1 cellular context compared by ENCODE assay signal in the genomic region with DNA sequence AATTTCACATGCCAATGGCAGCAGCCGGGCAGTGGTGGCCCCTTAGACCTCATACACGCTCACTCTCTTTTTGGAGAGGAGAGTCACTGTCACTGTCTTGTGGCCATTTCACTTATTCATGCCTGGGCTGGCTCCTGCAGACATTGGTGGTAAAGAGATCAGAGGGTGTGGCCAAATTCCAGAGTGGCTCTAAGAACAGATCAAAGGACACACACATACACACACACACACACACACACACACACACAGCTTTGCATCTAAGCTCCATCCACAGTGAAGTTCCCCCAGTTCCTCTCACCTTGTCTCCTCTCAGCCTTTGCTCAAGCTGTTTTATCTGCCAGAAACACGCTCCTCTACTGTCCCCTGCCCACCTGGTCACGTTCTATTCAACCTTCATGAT.
TF ChIP-seq lines count a peak whose summit lies in the region.

No MANE protein-coding gene starts in this region.

TF ChIP-seq in HepG2, 621 proteins besides CTCF, POLR2A, EP300 and RAD21 (continued from another document and continues in another):
- TF ChIP-seq ZNF3 (CRISPR knock-in tag; IDR thresholded peaks at IDR 0.05) = no peak
- TF ChIP-seq, protein P1, sequence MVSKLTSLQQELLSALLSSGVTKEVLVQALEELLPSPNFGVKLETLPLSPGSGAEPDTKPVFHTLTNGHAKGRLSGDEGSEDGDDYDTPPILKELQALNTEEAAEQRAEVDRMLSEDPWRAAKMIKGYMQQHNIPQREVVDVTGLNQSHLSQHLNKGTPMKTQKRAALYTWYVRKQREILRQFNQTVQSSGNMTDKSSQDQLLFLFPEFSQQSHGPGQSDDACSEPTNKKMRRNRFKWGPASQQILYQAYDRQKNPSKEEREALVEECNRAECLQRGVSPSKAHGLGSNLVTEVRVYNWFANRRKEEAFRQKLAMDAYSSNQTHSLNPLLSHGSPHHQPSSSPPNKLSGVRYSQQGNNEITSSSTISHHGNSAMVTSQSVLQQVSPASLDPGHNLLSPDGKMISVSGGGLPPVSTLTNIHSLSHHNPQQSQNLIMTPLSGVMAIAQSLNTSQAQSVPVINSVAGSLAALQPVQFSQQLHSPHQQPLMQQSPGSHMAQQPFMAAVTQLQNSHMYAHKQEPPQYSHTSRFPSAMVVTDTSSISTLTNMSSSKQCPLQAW (CRISPR knock-in tag; IDR thresholded peaks at IDR 0.05) = no peak
- TF ChIP-seq ZC3H4 (CRISPR knock-in tag; IDR thresholded peaks at IDR 0.05; ENCODE audit: borderline replicate concordance) = no peak
- TF ChIP-seq RBM39 (IDR thresholded peaks at IDR 0.05; ENCODE audit: low read depth, low read length, poor library complexity, severe bottlenecking) = no peak
- TF ChIP-seq, protein P2, sequence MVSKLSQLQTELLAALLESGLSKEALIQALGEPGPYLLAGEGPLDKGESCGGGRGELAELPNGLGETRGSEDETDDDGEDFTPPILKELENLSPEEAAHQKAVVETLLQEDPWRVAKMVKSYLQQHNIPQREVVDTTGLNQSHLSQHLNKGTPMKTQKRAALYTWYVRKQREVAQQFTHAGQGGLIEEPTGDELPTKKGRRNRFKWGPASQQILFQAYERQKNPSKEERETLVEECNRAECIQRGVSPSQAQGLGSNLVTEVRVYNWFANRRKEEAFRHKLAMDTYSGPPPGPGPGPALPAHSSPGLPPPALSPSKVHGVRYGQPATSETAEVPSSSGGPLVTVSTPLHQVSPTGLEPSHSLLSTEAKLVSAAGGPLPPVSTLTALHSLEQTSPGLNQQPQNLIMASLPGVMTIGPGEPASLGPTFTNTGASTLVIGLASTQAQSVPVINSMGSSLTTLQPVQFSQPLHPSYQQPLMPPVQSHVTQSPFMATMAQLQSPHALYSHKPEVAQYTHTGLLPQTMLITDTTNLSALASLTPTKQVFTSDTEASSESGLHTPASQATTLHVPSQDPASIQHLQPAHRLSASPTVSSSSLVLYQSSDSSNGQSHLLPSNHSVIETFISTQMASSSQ (IDR thresholded peaks at IDR 0.05; ENCODE audit: low read depth) = no peak
- TF ChIP-seq, protein P2 (CRISPR knock-in tag; IDR thresholded peaks at IDR 0.05; ENCODE audit: borderline replicate concordance) = 0 out of 2 replicates have a peak, but pooled peaks have one; percentile 20
- no peak for TF ChIP-seq ZNF543 (CRISPR knock-in tag; IDR thresholded peaks at IDR 0.05)
- no peak for TF ChIP-seq MIER2 (CRISPR knock-in tag; IDR thresholded peaks at IDR 0.05)
- TF ChIP-seq ZNF652 (CRISPR knock-in tag; IDR thresholded peaks at IDR 0.05; ENCODE audit: borderline replicate concordance, low read depth) = no peak
- peak; percentile 53; the same call in 1 of the 2 replicates for TF ChIP-seq PITX1 (CRISPR knock-in tag; IDR thresholded peaks at IDR 0.05)
- TF ChIP-seq, protein P3, sequence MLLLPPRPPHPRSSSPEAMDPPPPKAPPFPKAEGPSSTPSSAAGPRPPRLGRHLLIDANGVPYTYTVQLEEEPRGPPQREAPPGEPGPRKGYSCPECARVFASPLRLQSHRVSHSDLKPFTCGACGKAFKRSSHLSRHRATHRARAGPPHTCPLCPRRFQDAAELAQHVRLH (CRISPR knock-in tag; IDR thresholded peaks at IDR 0.05; ENCODE audit: borderline replicate concordance, low read depth) = no peak
- peak; percentile 71 for TF ChIP-seq TCF7L2 (IDR thresholded peaks at IDR 0.05; ENCODE audit: low read depth, low read length)
- TF ChIP-seq ATAD3A (CRISPR knock-in tag; IDR thresholded peaks at IDR 0.05) = no peak
- no peak for TF ChIP-seq ARID2 (CRISPR knock-in tag; IDR thresholded peaks at IDR 0.05; ENCODE audit: borderline replicate concordance)
- no peak for TF ChIP-seq SUZ12 (IDR thresholded peaks at IDR 0.05; ENCODE audit: low read depth, low read length)
- TF ChIP-seq, protein P4, sequence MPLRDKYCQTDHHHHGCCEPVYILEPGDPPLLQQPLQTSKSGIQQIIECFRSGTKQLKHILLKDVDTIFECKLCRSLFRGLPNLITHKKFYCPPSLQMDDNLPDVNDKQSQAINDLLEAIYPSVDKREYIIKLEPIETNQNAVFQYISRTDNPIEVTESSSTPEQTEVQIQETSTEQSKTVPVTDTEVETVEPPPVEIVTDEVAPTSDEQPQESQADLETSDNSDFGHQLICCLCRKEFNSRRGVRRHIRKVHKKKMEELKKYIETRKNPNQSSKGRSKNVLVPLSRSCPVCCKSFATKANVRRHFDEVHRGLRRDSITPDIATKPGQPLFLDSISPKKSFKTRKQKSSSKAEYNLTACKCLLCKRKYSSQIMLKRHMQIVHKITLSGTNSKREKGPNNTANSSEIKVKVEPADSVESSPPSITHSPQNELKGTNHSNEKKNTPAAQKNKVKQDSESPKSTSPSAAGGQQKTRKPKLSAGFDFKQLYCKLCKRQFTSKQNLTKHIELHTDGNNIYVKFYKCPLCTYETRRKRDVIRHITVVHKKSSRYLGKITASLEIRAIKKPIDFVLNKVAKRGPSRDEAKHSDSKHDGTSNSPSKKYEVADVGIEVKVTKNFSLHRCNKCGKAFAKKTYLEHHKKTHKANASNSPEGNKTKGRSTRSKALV (CRISPR knock-in tag; IDR thresholded peaks at IDR 0.05) = no peak
- TF ChIP-seq, protein P5, sequence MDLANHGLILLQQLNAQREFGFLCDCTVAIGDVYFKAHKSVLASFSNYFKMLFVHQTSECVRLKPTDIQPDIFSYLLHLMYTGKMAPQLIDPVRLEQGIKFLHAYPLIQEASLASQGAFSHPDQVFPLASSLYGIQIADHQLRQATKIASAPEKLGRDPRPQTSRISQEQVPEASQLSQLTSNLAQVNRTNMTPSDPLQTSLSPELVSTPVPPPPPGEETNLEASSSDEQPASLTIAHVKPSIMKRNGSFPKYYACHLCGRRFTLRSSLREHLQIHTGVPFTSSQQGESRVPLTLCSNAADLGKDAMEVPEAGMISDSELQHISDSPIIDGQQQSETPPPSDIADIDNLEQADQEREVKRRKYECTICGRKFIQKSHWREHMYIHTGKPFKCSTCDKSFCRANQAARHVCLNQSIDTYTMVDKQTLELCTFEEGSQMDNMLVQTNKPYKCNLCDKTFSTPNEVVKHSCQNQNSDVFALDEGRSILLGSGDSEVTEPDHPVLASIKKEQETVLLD (CRISPR knock-in tag; IDR thresholded peaks at IDR 0.05; ENCODE audit: low read depth) = no peak
- TF ChIP-seq KAT7 (CRISPR knock-in tag; IDR thresholded peaks at IDR 0.05; ENCODE audit: borderline replicate concordance) = no peak
- TF ChIP-seq ZNF552 (CRISPR knock-in tag; IDR thresholded peaks at IDR 0.05; ENCODE audit: borderline replicate concordance) = no peak
- no peak for TF ChIP-seq PHF21A (CRISPR knock-in tag; IDR thresholded peaks at IDR 0.05)
- TF ChIP-seq, protein P6, sequence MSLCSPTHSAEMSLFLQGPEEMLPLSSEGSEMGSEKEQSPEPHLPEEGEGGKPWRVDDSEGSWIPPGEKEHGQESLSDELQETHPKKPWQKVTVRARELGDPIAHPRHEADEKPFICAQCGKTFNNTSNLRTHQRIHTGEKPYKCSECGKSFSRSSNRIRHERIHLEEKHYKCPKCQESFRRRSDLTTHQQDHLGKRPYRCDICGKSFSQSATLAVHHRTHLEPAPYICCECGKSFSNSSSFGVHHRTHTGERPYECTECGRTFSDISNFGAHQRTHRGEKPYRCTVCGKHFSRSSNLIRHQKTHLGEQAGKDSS (CRISPR knock-in tag; IDR thresholded peaks at IDR 0.05; ENCODE audit: borderline replicate concordance, low read depth) = no peak
- no peak for TF ChIP-seq ZNF530 (CRISPR knock-in tag; IDR thresholded peaks at IDR 0.05; ENCODE audit: low read depth)
- TF ChIP-seq, protein P7, sequence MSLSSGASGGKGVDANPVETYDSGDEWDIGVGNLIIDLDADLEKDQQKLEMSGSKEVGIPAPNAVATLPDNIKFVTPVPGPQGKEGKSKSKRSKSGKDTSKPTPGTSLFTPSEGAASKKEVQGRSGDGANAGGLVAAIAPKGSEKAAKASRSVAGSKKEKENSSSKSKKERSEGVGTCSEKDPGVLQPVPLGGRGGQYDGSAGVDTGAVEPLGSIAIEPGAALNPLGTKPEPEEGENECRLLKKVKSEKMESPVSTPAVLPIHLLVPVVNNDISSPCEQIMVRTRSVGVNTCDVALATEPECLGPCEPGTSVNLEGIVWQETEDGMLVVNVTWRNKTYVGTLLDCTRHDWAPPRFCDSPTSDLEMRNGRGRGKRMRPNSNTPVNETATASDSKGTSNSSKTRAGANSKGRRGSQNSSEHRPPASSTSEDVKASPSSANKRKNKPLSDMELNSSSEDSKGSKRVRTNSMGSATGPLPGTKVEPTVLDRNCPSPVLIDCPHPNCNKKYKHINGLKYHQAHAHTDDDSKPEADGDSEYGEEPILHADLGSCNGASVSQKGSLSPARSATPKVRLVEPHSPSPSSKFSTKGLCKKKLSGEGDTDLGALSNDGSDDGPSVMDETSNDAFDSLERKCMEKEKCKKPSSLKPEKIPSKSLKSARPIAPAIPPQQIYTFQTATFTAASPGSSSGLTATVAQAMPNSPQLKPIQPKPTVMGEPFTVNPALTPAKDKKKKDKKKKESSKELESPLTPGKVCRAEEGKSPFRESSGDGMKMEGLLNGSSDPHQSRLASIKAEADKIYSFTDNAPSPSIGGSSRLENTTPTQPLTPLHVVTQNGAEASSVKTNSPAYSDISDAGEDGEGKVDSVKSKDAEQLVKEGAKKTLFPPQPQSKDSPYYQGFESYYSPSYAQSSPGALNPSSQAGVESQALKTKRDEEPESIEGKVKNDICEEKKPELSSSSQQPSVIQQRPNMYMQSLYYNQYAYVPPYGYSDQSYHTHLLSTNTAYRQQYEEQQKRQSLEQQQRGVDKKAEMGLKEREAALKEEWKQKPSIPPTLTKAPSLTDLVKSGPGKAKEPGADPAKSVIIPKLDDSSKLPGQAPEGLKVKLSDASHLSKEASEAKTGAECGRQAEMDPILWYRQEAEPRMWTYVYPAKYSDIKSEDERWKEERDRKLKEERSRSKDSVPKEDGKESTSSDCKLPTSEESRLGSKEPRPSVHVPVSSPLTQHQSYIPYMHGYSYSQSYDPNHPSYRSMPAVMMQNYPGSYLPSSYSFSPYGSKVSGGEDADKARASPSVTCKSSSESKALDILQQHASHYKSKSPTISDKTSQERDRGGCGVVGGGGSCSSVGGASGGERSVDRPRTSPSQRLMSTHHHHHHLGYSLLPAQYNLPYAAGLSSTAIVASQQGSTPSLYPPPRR (CRISPR knock-in tag; IDR thresholded peaks at IDR 0.05; ENCODE audit: borderline replicate concordance) = peak; percentile 16; the same call in 1 of the 2 replicates
- TF ChIP-seq RCOR2 (CRISPR knock-in tag; IDR thresholded peaks at IDR 0.05) = no peak
- TF ChIP-seq, protein P8, sequence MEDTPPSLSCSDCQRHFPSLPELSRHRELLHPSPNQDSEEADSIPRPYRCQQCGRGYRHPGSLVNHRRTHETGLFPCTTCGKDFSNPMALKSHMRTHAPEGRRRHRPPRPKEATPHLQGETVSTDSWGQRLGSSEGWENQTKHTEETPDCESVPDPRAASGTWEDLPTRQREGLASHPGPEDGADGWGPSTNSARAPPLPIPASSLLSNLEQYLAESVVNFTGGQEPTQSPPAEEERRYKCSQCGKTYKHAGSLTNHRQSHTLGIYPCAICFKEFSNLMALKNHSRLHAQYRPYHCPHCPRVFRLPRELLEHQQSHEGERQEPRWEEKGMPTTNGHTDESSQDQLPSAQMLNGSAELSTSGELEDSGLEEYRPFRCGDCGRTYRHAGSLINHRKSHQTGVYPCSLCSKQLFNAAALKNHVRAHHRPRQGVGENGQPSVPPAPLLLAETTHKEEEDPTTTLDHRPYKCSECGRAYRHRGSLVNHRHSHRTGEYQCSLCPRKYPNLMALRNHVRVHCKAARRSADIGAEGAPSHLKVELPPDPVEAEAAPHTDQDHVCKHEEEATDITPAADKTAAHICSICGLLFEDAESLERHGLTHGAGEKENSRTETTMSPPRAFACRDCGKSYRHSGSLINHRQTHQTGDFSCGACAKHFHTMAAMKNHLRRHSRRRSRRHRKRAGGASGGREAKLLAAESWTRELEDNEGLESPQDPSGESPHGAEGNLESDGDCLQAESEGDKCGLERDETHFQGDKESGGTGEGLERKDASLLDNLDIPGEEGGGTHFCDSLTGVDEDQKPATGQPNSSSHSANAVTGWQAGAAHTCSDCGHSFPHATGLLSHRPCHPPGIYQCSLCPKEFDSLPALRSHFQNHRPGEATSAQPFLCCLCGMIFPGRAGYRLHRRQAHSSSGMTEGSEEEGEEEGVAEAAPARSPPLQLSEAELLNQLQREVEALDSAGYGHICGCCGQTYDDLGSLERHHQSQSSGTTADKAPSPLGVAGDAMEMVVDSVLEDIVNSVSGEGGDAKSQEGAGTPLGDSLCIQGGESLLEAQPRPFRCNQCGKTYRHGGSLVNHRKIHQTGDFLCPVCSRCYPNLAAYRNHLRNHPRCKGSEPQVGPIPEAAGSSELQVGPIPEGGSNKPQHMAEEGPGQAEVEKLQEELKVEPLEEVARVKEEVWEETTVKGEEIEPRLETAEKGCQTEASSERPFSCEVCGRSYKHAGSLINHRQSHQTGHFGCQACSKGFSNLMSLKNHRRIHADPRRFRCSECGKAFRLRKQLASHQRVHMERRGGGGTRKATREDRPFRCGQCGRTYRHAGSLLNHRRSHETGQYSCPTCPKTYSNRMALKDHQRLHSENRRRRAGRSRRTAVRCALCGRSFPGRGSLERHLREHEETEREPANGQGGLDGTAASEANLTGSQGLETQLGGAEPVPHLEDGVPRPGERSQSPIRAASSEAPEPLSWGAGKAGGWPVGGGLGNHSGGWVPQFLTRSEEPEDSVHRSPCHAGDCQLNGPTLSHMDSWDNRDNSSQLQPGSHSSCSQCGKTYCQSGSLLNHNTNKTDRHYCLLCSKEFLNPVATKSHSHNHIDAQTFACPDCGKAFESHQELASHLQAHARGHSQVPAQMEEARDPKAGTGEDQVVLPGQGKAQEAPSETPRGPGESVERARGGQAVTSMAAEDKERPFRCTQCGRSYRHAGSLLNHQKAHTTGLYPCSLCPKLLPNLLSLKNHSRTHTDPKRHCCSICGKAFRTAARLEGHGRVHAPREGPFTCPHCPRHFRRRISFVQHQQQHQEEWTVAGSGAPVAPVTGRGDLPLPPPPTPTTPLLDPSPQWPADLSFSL (CRISPR knock-in tag; IDR thresholded peaks at IDR 0.05) = peak; percentile 71; the same call in 1 of the 2 replicates
- no peak for TF ChIP-seq SOX6 (IDR thresholded peaks at IDR 0.05)
- TF ChIP-seq SOX6 (CRISPR knock-in tag; IDR thresholded peaks at IDR 0.05) = peak; percentile 43; the same call in 1 of the 2 replicates
- no peak for TF ChIP-seq RFX1 (IDR thresholded peaks at IDR 0.05)
